ENCODE assay signal across 8 cellular contexts in the genomic region with DNA sequence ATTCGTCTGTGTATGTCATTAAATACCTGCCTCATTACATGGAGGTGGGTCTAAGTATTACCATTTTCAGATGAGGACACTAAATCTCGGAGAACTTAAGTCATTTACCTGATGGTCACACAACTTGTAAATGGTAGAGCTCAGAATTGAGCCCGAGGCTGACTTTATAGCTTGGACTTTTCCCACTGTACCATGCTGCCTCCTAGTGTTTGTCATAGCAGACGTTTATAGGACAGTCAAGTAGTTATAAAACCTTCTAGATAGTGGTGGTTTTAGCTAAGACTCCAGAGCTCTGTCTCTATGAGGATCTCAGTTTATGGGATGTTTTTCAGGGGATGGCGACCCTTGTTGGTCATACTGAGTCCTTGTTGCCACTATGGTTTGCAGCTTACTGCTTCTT.
DNase-seq lines count a peak whose midpoint lies in the region; ATAC-seq and TF ChIP-seq lines count a peak whose summit lies in the region.
"Not testable (repeated sequence)": the region's sequence is repeated elsewhere in the genome, so short reads cannot be mapped to it uniquely, and the experiment has no call there.

No MANE protein-coding gene starts in this region.

- not testable (repeated sequence) for H3K79me1 ChIP-seq in trophoblast cell (ENCODE audit: low read length)

- not testable (repeated sequence) for H3K4me3 ChIP-seq in SK-N-SH (ENCODE audit: low read depth in 2 of 2, low read length in 1 of 2); left ventricle myocardium inferior; trophoblast cell (ENCODE audit: low read depth, low read length)

- peak; percentile 62 for ATAC-seq in HG02610 (IDR thresholded peaks at IDR 0.05; ENCODE audit: unreplicated experiment)

- not testable (repeated sequence) for H3F3A ChIP-seq in SK-N-SH (replicated peaks; ENCODE audit: insufficient read depth)

- POLR2A ChIA-PET in SK-N-SH (lab: Yijun Ruan, JAX) = not testable (repeated sequence)

- not testable (repeated sequence) for H4K12ac ChIP-seq in trophoblast cell (ENCODE audit: low read depth, low read length)

- not testable (repeated sequence) for H2AK5ac ChIP-seq in trophoblast cell (ENCODE audit: low read length)

- peak; percentile 62 for TF ChIP-seq RAD21 in SK-N-SH (IDR thresholded peaks at IDR 0.05; ENCODE audit: low read length)

- DNase-seq in AML-193 (lab: John Stamatoyannopoulos, UW) = peak; percentile 34 to 59
- peak; percentile 7 for DNase-seq in NCI-H1092 (lab: John Stamatoyannopoulos, UW)
- peak; percentile 7 for DNase-seq in SK-N-SH
- DNase-seq in central memory CD4-positive, alpha-beta T cell = peak; percentile 9
- DNase-seq in left ventricle myocardium inferior = not testable (repeated sequence)
- peak; percentile 30 to 67 for DNase-seq in trophoblast cell

- not testable (repeated sequence) for H3K9me3 ChIP-seq in SK-N-SH; left ventricle myocardium inferior (replicated peaks); trophoblast cell (ENCODE audit: insufficient read depth, low read depth, low read length)

- not testable (repeated sequence) for H2BK12ac ChIP-seq in trophoblast cell (ENCODE audit: low read length)

- H3K36me3 ChIP-seq in SK-N-SH (replicated peaks in 1 of 2; ENCODE audit: control insufficient read depth in 1 of 2, insufficient read depth in 2 of 2, low read length in 1 of 2) (peaks cover 7 to 10% of the 10 kb centered on the region in 2 experiments), left ventricle myocardium inferior (peaks cover 57% of the 10 kb centered on the region)
- H3K36me3 ChIP-seq in trophoblast cell (ENCODE audit: control insufficient read depth in 1 of 2, insufficient read depth in 2 of 2, low read length in 2 of 2) = not testable (repeated sequence)

- not testable (repeated sequence) for H4K8ac ChIP-seq in trophoblast cell (ENCODE audit: low read depth, low read length)

- not testable (repeated sequence) for H3K4ac ChIP-seq in trophoblast cell (ENCODE audit: low read depth, low read length)

- H3K4me1 ChIP-seq in SK-N-SH (ENCODE audit: control insufficient read depth in 1 of 2, insufficient read depth in 2 of 2, low read depth in 1 of 2, low read length in 1 of 2); left ventricle myocardium inferior; trophoblast cell (ENCODE audit: control insufficient read depth in 1 of 2, insufficient read depth in 2 of 2, low read length in 2 of 2): not testable (repeated sequence)

- not testable (repeated sequence) for H3K79me2 ChIP-seq in SK-N-SH (ENCODE audit: insufficient read depth); trophoblast cell (ENCODE audit: control insufficient read depth, insufficient read depth, low read length, poor library complexity)

- H2BK5ac ChIP-seq in trophoblast cell (ENCODE audit: low read depth, low read length, poor library complexity) = not testable (repeated sequence)

- not testable (repeated sequence) for H4K20me1 ChIP-seq in SK-N-SH (ENCODE audit: insufficient read depth)

- 51% methylated on average over 5 of the region's 5 CpGs for WGBS in SK-N-SH (ENCODE audit: low lambda C conversion rate)
- WGBS in trophoblast cell (ENCODE audit: extremely low coverage, insufficient coverage, insufficient read length) = no CpG with 5 or more reads among the region's 5 CpGs

- not testable (repeated sequence) for H3K14ac ChIP-seq in trophoblast cell (ENCODE audit: low read length)

- not testable (repeated sequence) for H3K9ac ChIP-seq in SK-N-SH; trophoblast cell (ENCODE audit: low read length)

- not testable (repeated sequence) for H3K18ac ChIP-seq in trophoblast cell (ENCODE audit: low read length)

- not testable (repeated sequence) for H4K91ac ChIP-seq in trophoblast cell (ENCODE audit: low read depth, low read length)

- TF ChIP-seq EP300 in SK-N-SH (IDR thresholded peaks at IDR 0.05; ENCODE audit: borderline replicate concordance in 1 of 2, low read depth in 1 of 2, low read length in 1 of 2) = not testable (repeated sequence)

- H3K27me3 ChIP-seq in SK-N-SH (ENCODE audit: insufficient read depth); left ventricle myocardium inferior (ENCODE audit: low read depth); trophoblast cell (ENCODE audit: insufficient read depth, low read length): not testable (repeated sequence)

- not testable (repeated sequence) for H3K4me2 ChIP-seq in SK-N-SH; trophoblast cell (ENCODE audit: low read length)

- not testable (repeated sequence) for H2AFZ ChIP-seq in SK-N-SH (ENCODE audit: low read depth); trophoblast cell (ENCODE audit: insufficient read depth, low read length, poor library complexity)

- TF ChIP-seq CTCF in GM12873 (IDR thresholded peaks at IDR 0.05; ENCODE audit: insufficient read depth, low read depth, low read length, missing control alignments) (peak; percentile 52), SK-N-SH (IDR thresholded peaks at IDR 0.05) (peak; percentile 54), left ventricle myocardium inferior (IDR thresholded peaks at IDR 0.05; ENCODE audit: borderline replicate concordance) (peak; percentile 56)

- H3K9me2 ChIP-seq in SK-N-SH = not testable (repeated sequence)

- H2BK120ac ChIP-seq in trophoblast cell (ENCODE audit: insufficient read depth, low read length, poor library complexity) = not testable (repeated sequence)

- not testable (repeated sequence) for H3K27ac ChIP-seq in SK-N-SH (ENCODE audit: low read depth in 2 of 2, low read length in 1 of 2); left ventricle myocardium inferior (replicated peaks); trophoblast cell (ENCODE audit: low read depth, low read length)

- CTCF ChIA-PET in SK-N-SH (lab: Yijun Ruan, JAX) = interaction anchor here (0.9 to 1.3 kb wide), 2 partner anchors 387 to 611 kb away, joined by 3 read pairs; no protein-coding TSS in a partner anchor

- not testable (repeated sequence) for H3K23ac ChIP-seq in trophoblast cell (ENCODE audit: low read length)

- intact Hi-C loops in left ventricle myocardium inferior (cut with micrococcal nuclease) = not testable (repeated sequence)

TF ChIP-seq in SK-N-SH, 30 proteins besides CTCF, POLR2A, EP300 and RAD21:
- TF ChIP-seq SMC3 (IDR thresholded peaks at IDR 0.05; ENCODE audit: low read depth, low read length) = peak; percentile 23; the same call in 1 of the 2 replicates
